30 cellular contexts compared by ENCODE assay signal in the genomic region with DNA sequence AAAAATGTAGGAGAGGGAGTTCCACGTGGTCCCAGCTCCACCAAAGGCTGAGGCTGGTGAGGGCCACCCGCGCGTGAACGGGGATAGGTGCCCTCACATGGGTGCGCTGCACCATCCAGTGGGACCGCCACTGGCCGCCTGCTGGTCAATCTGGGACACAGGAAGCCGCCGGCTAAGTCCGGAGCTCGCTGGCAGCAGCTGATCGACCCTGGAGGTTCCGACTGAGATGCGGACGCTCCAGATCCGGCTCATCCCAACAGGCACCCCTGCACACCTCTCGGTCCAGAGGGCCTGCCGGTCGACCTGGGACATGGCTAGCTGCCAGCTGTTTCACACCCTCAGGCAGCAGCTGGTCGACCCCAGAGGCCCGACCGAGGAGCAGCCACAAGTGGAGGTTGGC.
"Had no signal": no experiment of that assay in that cellular context is flagged by ENCODE, and none has a peak within 500 bp of the region (broad histone marks: within the 10 kb centered on the region; RNA-seq: fewer than 3 reads in every experiment).

No MANE protein-coding gene starts in this region.

- H3K4me3 ChIP-seq: dorsolateral prefrontal cortex, esophagus squamous epithelium, heart right ventricle, lower lobe of right lung, ovary, psoas muscle, sigmoid colon, stomach, thyroid gland had no signal

- FAIRE-seq: colon, urothelium cell line had no signal

- H3K4me1 ChIP-seq: esophagus squamous epithelium, heart right ventricle, lower lobe of right lung, psoas muscle, sigmoid colon, stomach, thyroid gland had no signal

- H3K27me3 ChIP-seq: ovary, sigmoid colon, stomach, thyroid gland had no signal

- DNase-seq: dorsolateral prefrontal cortex; effector CD8-positive, alpha-beta T cell; erythroblast; esophagus squamous epithelium; foreskin melanocyte; glutamatergic neuron; heart right ventricle; hippocampal formation; immature natural killer cell; islet precursor cell; kidney glomerular epithelial cell; left ventricle myocardium superior; lower lobe of right lung; naive thymus-derived CD8-positive, alpha-beta T cell; nephron progenitor cell; occipital lobe; ovary; posterior cingulate gyrus; psoas muscle; sigmoid colon; stimulated activated CD4-positive, alpha-beta T cell treated with anti-CD3 and anti-CD28 coated beads, Interleukin-2, amount 100 ng/mL, for 24 hours; stimulated activated CD4-positive, alpha-beta T cell treated with anti-CD3 and anti-CD28 coated beads, Interleukin-4, amount 100 ng/mL, for 24 hours; stimulated activated naive CD4-positive, alpha-beta T cell treated with Interleukin-2 at 50 U/mL for 16 hours; stomach; thyroid gland; trophoblast cell had no signal

- H3K27ac ChIP-seq: dorsolateral prefrontal cortex, esophagus squamous epithelium, heart right ventricle, lower lobe of right lung, ovary, psoas muscle, sigmoid colon, stomach, thyroid gland had no signal

- H3K36me3 ChIP-seq: esophagus squamous epithelium, heart right ventricle, lower lobe of right lung, ovary, sigmoid colon, stomach, thyroid gland had no signal

- ATAC-seq: heart right ventricle; left ventricle myocardium superior; naive thymus-derived CD8-positive, alpha-beta T cell; psoas muscle; right cardiac atrium; stimulated activated effector memory CD8-positive, alpha-beta T cell treated with anti-CD3 and anti-CD28 coated beads, Interleukin-12 subunit alpha, Interleukin-12 subunit beta, amount 100 ng/mL, for 72 hours had no signal

- H3K9me3 ChIP-seq: lower lobe of right lung, ovary, psoas muscle, thyroid gland had no signal
